16 cellular contexts compared by ENCODE assay signal in genomic region chr21:33917421-33917820, GRCh38. TPM values are rescaled to one million over a fixed set of nuclear protein-coding genes. Genes with fewer than 3 reads are reported as not detected.
A peak's percentile ranks its signal among the peaks of the same experiment; 100 is the strongest.
DNase-seq lines count a peak whose midpoint lies in the region; TF ChIP-seq lines count a peak whose summit lies in the region.
"Had no signal": no experiment of that assay in that cellular context is flagged by ENCODE, and none has a peak within 500 bp of the region (broad histone marks: within the 10 kb centered on the region; RNA-seq: fewer than 3 reads in every experiment).

No MANE protein-coding gene starts in this region.

- no peak overlapping the region for H3K4me2 ChIP-seq in GM23248 (ENCODE audit: unreplicated experiment)
- H3K4me2 ChIP-seq in OCI-LY7 (ENCODE audit: low read length), result no peak overlapping the region
- H3K4me2 ChIP-seq in mammary epithelial cell (ENCODE audit: insufficient read depth, low read depth, low read length), result no peak overlapping the region
- H3K4me2 ChIP-seq: GM23338 had no signal

- no peaks in the 10 kb centered on the region for H3F3A ChIP-seq in GM23248 (ENCODE audit: insufficient read depth)

- TF ChIP-seq CTCF in OCI-LY7 (conservative IDR thresholded peaks at IDR 0.05; ENCODE audit: low read length) (no peak), liver (IDR thresholded peaks at IDR 0.05; ENCODE audit: low read depth, low read length, missing input control) (no peak), mammary epithelial cell (conservative IDR thresholded peaks at IDR 0.05 in 1 of 2, IDR thresholded peaks at IDR 0.05 in 1 of 2; ENCODE audit: extremely low read depth in 1 of 2, insufficient read depth in 1 of 2, low read depth in 1 of 2, low read length in 2 of 2) (no peak)

- POLR2A ChIA-PET in OCI-LY7 (lab: Charles Lee), result interaction anchor here (1.0 kb wide), 1 partner anchor 432 kb away, joined by 3 read pairs; no protein-coding TSS in a partner anchor

- H3K27ac ChIP-seq in GM23248, result no peak overlapping the region
- H3K27ac ChIP-seq in OCI-LY7 (ENCODE audit: low read depth, low read length, poor library complexity, severe bottlenecking), result no peak overlapping the region
- H3K27ac ChIP-seq in liver (ENCODE audit: low read depth in 1 of 2, low read length in 2 of 2), result no peak overlapping the region
- no peak overlapping the region for H3K27ac ChIP-seq in mammary epithelial cell (ENCODE audit: insufficient read depth, low read depth, low read length)
- H3K27ac ChIP-seq: C4-2B, HL-60 had no signal

- H3K9ac ChIP-seq in GM23248, result no peak overlapping the region
- H3K9ac ChIP-seq in liver (ENCODE audit: low read depth in 1 of 2, low read length in 2 of 2), result no peak overlapping the region
- H3K9ac ChIP-seq in mammary epithelial cell (ENCODE audit: insufficient read depth, low read length), result no peak overlapping the region

- H3K9me3 ChIP-seq in GM23248 (ENCODE audit: low read depth), result no peaks in the 10 kb centered on the region
- H3K9me3 ChIP-seq in OCI-LY7 (ENCODE audit: low read length), result no peaks in the 10 kb centered on the region
- no peaks in the 10 kb centered on the region for H3K9me3 ChIP-seq in liver (ENCODE audit: control insufficient read depth in 4 of 4, low read length in 3 of 4)
- no peaks in the 10 kb centered on the region for H3K9me3 ChIP-seq in MG63
- no peaks in the 10 kb centered on the region for H3K9me3 ChIP-seq in mammary epithelial cell (replicated peaks; ENCODE audit: insufficient read depth, low read length)
- H3K9me3 ChIP-seq: Caco-2 had no signal

- no peak for TF ChIP-seq RAD21 in liver (IDR thresholded peaks at IDR 0.05)

- no peaks in the 10 kb centered on the region for H3K27me3 ChIP-seq in GM23248 (replicated peaks; ENCODE audit: insufficient read depth)
- H3K27me3 ChIP-seq in liver (ENCODE audit: control insufficient read depth in 4 of 4, insufficient read depth in 4 of 4, low read length in 3 of 4), result no peaks in the 10 kb centered on the region
- H3K27me3 ChIP-seq in MG63, result no peaks in the 10 kb centered on the region
- H3K27me3 ChIP-seq in mammary epithelial cell (ENCODE audit: insufficient read depth, low read length), result no peaks in the 10 kb centered on the region

- DNase-seq in GM23248 (no peak), OCI-LY7 (ENCODE audit: low spot score) (no peak), MG63 (no peak), mammary epithelial cell (no peak), NCI-H524 treated with DMSO at 0.1 percent for 48 hours (lab: John Stamatoyannopoulos, UW) (no peak)
- peak; percentile 11 for DNase-seq in stimulated activated CD8-positive, alpha-beta memory T cell treated with anti-CD3 and anti-CD28 coated beads, Interleukin-4, amount 100 ng/mL, for 48 hours
- DNase-seq: ACHN; Caco-2; CD4-positive, alpha-beta T cell; GDM1; HFFc6; IMR-90 had no signal

- intact Hi-C loops in OCI-LY7 (cut with micrococcal nuclease; ENCODE audit: unreplicated experiment), result no loop called here
- intact Hi-C loops in mammary epithelial cell (cut with micrococcal nuclease), result no loop called here

- H3K9me2 ChIP-seq in GM23248 (ENCODE audit: insufficient read depth) (no peaks in the 10 kb centered on the region), OCI-LY7 (ENCODE audit: insufficient read depth, low read length) (no peaks in the 10 kb centered on the region)

- H4K20me1 ChIP-seq in GM23248 (ENCODE audit: insufficient read depth) (no peaks in the 10 kb centered on the region), OCI-LY7 (ENCODE audit: insufficient read depth, low read length) (no peaks in the 10 kb centered on the region), mammary epithelial cell (ENCODE audit: insufficient read depth, low read length) (no peaks in the 10 kb centered on the region)

- dilution Hi-C loops in mammary epithelial cell (cut with HindIII; ENCODE audit: low sequenced_read_pairs), result no loop called here

- H3K79me2 ChIP-seq in GM23248 (ENCODE audit: insufficient read depth) (peaks cover 31% of the 10 kb centered on the region), OCI-LY7 (ENCODE audit: insufficient read depth, low read depth, low read length) (peaks cover 31% of the 10 kb centered on the region), mammary epithelial cell (ENCODE audit: insufficient read depth, low read length) (peaks cover 32% of the 10 kb centered on the region)

- H2AFZ ChIP-seq in GM23248 (peak overlapping the region; percentile 100; the same call in 1 of the 2 replicates), OCI-LY7 (ENCODE audit: low read length) (peak overlapping the region; percentile 97; the same call in 1 of the 2 replicates), mammary epithelial cell (ENCODE audit: low read depth, low read length) (no peak overlapping the region)

- H3K4me1 ChIP-seq in GM23248 (ENCODE audit: insufficient read depth) (peaks cover 10% of the 10 kb centered on the region; the same call in 1 of the 2 replicates), OCI-LY7 (ENCODE audit: insufficient read depth, low read length, poor library complexity, severe bottlenecking) (peaks cover 20% of the 10 kb centered on the region), liver (ENCODE audit: control insufficient read depth in 4 of 4, insufficient read depth in 4 of 4, low read length in 3 of 4) (peaks cover 0 to 30% (median 14%) of the 10 kb centered on the region in 4 donors), mammary epithelial cell (ENCODE audit: insufficient read depth, low read length) (peaks cover 14% of the 10 kb centered on the region)

- in situ Hi-C loops in GM23248 (cut with MboI), result loop anchor here (25.0 kb wide), 1 partner anchor 720 kb away; no protein-coding TSS in a partner anchor
- in situ Hi-C loops in mammary epithelial cell (cut with MboI; ENCODE audit: low sequenced_read_pairs in 2 of 2), result loop anchor here (25.0 kb wide), 2 partner anchors 320 to 695 kb away; partner anchors contain the start of gene RCAN1 (in 1 of the 2)

- WGBS in GM23248 (ENCODE audit: low coverage in 1 of 2, low lambda C conversion rate in 2 of 2, missing lambda C conversion rate in 2 of 2), 2 experiments, result 74 to 75% methylated on average over 4 of the region's 4 CpGs
- 37% methylated on average over 4 of the region's 4 CpGs for WGBS in liver
- 85% methylated on average over 4 of the region's 4 CpGs for WGBS in mammary epithelial cell (ENCODE audit: low coverage, missing lambda C conversion rate)

- CTCF ChIA-PET in OCI-LY7 (lab: Charles Lee; ENCODE audit: unreplicated experiment) (no interaction called here), mammary epithelial cell (lab: Charles Lee; ENCODE audit: low non-redundant PET) (no interaction called here)

- H3K4me3 ChIP-seq in GM23248 (no peak overlapping the region), OCI-LY7 (ENCODE audit: low read depth, low read length, poor library complexity, severe bottlenecking) (no peak overlapping the region), liver (ENCODE audit: low read depth in 1 of 3, low read length in 3 of 3) (no peak overlapping the region), MG63 (no peak overlapping the region), mammary epithelial cell (replicated peaks in 1 of 3; ENCODE audit: insufficient read depth in 1 of 3, low read depth in 2 of 3, low read length in 3 of 3) (no peak overlapping the region)
- H3K4me3 ChIP-seq: GM23338 had no signal

- BruUV-seq in OCI-LY7 (replicated peaks; lab: Mats Ljungman, UMichigan) (no TSS peak), mammary epithelial cell (replicated peaks; lab: Mats Ljungman, UMichigan) (no TSS peak)

- H3K36me3 ChIP-seq in GM23248 (ENCODE audit: low read depth), result peaks cover 9% of the 10 kb centered on the region; the same call in 1 of the 2 replicates
- peaks cover 21% of the 10 kb centered on the region for H3K36me3 ChIP-seq in OCI-LY7 (ENCODE audit: insufficient read depth, low read length)
- peaks cover 2 to 8% (median 5%) of the 10 kb centered on the region in 4 donors for H3K36me3 ChIP-seq in liver (ENCODE audit: control insufficient read depth in 4 of 4, insufficient read depth in 3 of 4, low read depth in 1 of 4, low read length in 3 of 4)
- peaks cover 10% of the 10 kb centered on the region for H3K36me3 ChIP-seq in MG63
- peaks cover 4% of the 10 kb centered on the region for H3K36me3 ChIP-seq in mammary epithelial cell (ENCODE audit: insufficient read depth, low read length)

TF ChIP-seq in liver, 16 proteins besides CTCF, POLR2A, EP300 and RAD21 (continues in another document):
- TF ChIP-seq ZBTB33 (IDR thresholded peaks at IDR 0.05) (no peak), MAX (IDR thresholded peaks at IDR 0.05) (no peak), FOXA2 (IDR thresholded peaks at IDR 0.05) (peak; percentile 33), EGR1 (IDR thresholded peaks at IDR 0.05; ENCODE audit: low read depth in 2 of 2) (no peak), RXRA (IDR thresholded peaks at IDR 0.05) (peak in 1 of 2 donors; percentile 37), HNF4A (conservative IDR thresholded peaks at IDR 0.05) (peak in 1 of 2 donors; percentile 30), SP1 (IDR thresholded peaks at IDR 0.05) (no peak)

RNA-seq across cellular contexts. Expression of gene ATP5PO, which starts 1.8 kb away (rescaled TPM):
- total RNA-seq in GM23248 (2014; rRNA removed; shearing (Covaris generic)), result 91.4 and 122 TPM in 2 replicates
- polyA plus RNA-seq in GM23248 (2016; fragmentation: Nextera tagmentation; extraction: Ambion mirVana) (236 and 237 TPM in 2 replicates), liver (100 to 1,000 TPM; 157 to 200 TPM), mammary epithelial cell (218 TPM)
- 180 and 210 TPM in 2 replicates for total RNA-seq in OCI-LY7 (2014; rRNA removed; shearing (Covaris generic))
- total RNA-seq in OCI-LY7 (2022) (206 and 227 TPM in 2 replicates), liver (100 to 1,000 TPM in 1 of 2 donors, 10 to 100 TPM in 1; 72.8 to 104 TPM), mammary epithelial cell (100 to 1,000 TPM in 1 of 2 donors, 10 to 100 TPM in 1; 84.7 to 157 TPM)
- 210 and 538 TPM in 2 replicates for total RNA-seq in MG63 (2014; rRNA removed; shearing (Covaris generic); ENCODE audit: low replicate concordance)
- polyA minus RNA-seq in mammary epithelial cell, result 150 TPM
